ENCODE assay signal across 8 cellular contexts in the genomic region with DNA sequence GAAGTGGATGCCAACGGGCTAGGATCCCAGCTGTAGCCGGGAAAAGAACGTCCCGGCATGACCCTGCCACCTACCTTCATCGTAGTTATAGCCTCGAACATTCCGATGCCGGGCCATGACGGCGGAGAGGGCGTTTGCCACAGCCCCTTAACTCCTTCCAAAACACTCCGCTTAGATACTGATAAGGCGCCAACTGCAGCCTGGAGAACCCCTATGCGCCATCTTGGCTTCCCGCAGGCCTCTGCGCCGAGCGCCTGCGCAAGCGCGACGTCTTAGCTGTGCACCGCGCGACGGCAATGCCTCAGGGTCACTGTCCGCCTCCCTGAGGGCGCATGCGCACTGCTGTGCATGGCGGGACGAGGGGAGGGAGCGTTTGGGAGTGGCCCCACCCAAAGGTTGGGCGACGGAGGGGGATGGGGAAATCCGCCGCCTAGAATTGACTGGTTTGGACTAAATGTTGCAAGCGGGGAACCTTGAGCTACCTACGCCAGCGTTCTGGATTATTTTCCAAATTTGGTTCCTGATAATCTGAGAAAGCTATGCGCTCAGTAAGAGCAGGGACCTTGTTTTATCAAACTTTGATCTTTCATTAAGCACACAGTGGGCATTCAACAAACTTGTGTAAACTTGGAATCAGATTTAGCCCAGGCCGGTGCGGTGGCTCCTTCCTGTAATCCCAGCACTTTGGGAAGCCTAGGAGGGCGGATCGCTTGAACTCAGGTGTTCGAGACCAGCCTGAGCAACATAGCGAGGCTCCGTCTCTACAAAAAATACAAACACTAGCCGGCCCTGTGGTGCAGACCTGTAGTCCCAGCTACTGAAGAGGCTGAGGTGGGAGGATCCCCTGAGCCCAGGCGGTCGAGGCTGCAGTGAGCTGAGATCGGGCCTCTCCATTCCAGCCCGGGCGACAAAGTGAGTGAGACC. TPM values are rescaled to one million over a fixed set of nuclear protein-coding genes. Genes with fewer than 3 reads are reported as not detected.
DNase-seq lines count a peak whose midpoint lies in the region; ATAC-seq and TF ChIP-seq lines count a peak whose summit lies in the region.

A gene (minus strand): TSS at position 248 of the 924 bp plus-strand sequence. CDS start 131 bp downstream, at position 117.

- peak; percentile 97 for ATAC-seq in HG02623 (IDR thresholded peaks at IDR 0.05; ENCODE audit: unreplicated experiment)

- H3K4me3 Mint-ChIP-seq in activated naive CD8-positive, alpha-beta T cell = peak within 1 kb of the TSS; percentile 99

- no peaks in the 10 kb centered on the region for H3K36me3 Mint-ChIP-seq in activated naive CD8-positive, alpha-beta T cell

- peak within 1 kb of the TSS; percentile 23 for H3K27ac ChIP-seq in temporal lobe (ENCODE audit: low read depth, low read length)

- H3K4me1 Mint-ChIP-seq in activated naive CD8-positive, alpha-beta T cell (ENCODE audit: low read depth) = peaks cover 36% of the 10 kb centered on the region

- DNase-seq in GM10248 (ENCODE audit: extremely low spot score) (peak; percentile 98), NCI-H1105 (lab: John Stamatoyannopoulos, UW) (peak; percentile 97), SKM-1 treated with dmso at 0.1 percent for 144 hours (lab: John Stamatoyannopoulos, UW; ENCODE audit: unreplicated experiment) (peak; percentile 92), glomerular endothelial cell (ENCODE audit: extremely low read depth, low read depth, low spot score) (peak; percentile 77), occipital lobe (lab: John Stamatoyannopoulos, UW) (peak; percentile 96)

- CTCF ChIA-PET in GM10248 (lab: Yijun Ruan, JAX) = interaction anchor here (0.7 to 4.5 kb wide), 16 partner anchors 8 to 368 kb away, joined by 3 to 36 read pairs (median 4); no protein-coding TSS in a partner anchor

- no peak for TF ChIP-seq CTCF in GM10248 (IDR thresholded peaks at IDR 0.05; ENCODE audit: control extremely low read depth, extremely low read depth, low read depth, missing control alignments)

- H3K9me3 Mint-ChIP-seq in activated naive CD8-positive, alpha-beta T cell (ENCODE audit: low read depth) = no peaks in the 10 kb centered on the region

- POLR2A ChIA-PET in GM10248 (lab: Yijun Ruan, JAX) = interaction anchor here (0.5 to 1.2 kb wide), 3 partner anchors 8 to 33 kb away, joined by 3 to 4 read pairs (median 4); no protein-coding TSS in a partner anchor

- peak within 1 kb of the TSS; percentile 99 for H3K27ac Mint-ChIP-seq in activated naive CD8-positive, alpha-beta T cell

- no peaks in the 10 kb centered on the region for H3K27me3 Mint-ChIP-seq in activated naive CD8-positive, alpha-beta T cell

RNA-seq across cellular contexts. Expression of the gene that starts here (rescaled TPM):
- total RNA-seq in glomerular endothelial cell (42.1 and 56.9 TPM in 2 replicates), occipital lobe (128 TPM), temporal lobe (70.1 TPM)

Comparison
In these comparisons a context has a peak if more than half of its experiments do, and no peak if none do; other contexts are left out.
1. Peak in every context shown above with its lines: DNase-seq, ATAC-seq and H3K27ac ChIP-seq.